ENCODE assay signal across 10 cellular contexts in genomic region chr1:12339410-12339809, GRCh38.
DNase-seq lines count a peak whose midpoint lies in the region; ATAC-seq and TF ChIP-seq lines count a peak whose summit lies in the region.
"Had no signal": no experiment of that assay in that cellular context is flagged by ENCODE, and none has a peak within 500 bp of the region (broad histone marks: within the 10 kb centered on the region; RNA-seq: fewer than 3 reads in every experiment).

No MANE protein-coding gene starts in this region.

- peak; percentile 54 for DNase-seq in GM23338 (ENCODE audit: low spot score)
- no peak for DNase-seq in ascending aorta (ENCODE audit: low spot score in 2 of 2)
- no peak for DNase-seq in right atrium auricular region (ENCODE audit: low spot score)
- no peak for DNase-seq in CD8-positive, alpha-beta T cell
- DNase-seq: activated naive CD4-positive, alpha-beta T cell treated with Interleukin-2 at 50 U/mL for 16 hours; stimulated activated CD4-positive, alpha-beta T cell treated with anti-CD3 and anti-CD28 coated beads, Interleukin-4, amount 100 ng/mL, for 24 hours had no signal

- TF ChIP-seq CTCF in GM23338 (conservative IDR thresholded peaks at IDR 0.05; ENCODE audit: low read depth in 2 of 2) (peak; percentile 29 to 44; a peak in 3 of 4 replicates), ascending aorta (IDR thresholded peaks at IDR 0.05) (peak in 1 of 3 experiments; percentile 14), right atrium auricular region (IDR thresholded peaks at IDR 0.05) (no peak)
- no peak for TF ChIP-seq CTCF in CD8-positive, alpha-beta T cell (IDR thresholded peaks at IDR 0.05)

- POLR2A ChIA-PET in CD8-positive, alpha-beta T cell (lab: Charles Lee): no interaction called here

- CTCF ChIA-PET in CD8-positive, alpha-beta T cell (lab: Charles Lee): interaction anchor here (1.2 kb wide), 1 partner anchor 41 kb away, joined by 3 read pairs; no protein-coding TSS in a partner anchor

- no peaks in the 10 kb centered on the region for H3K9me3 ChIP-seq in ascending aorta
- H3K9me3 ChIP-seq in right atrium auricular region: no peaks in the 10 kb centered on the region
- H3K9me3 ChIP-seq in skeletal muscle tissue (ENCODE audit: control insufficient read depth in 3 of 3, low read length in 3 of 3): no peaks in the 10 kb centered on the region
- no peaks in the 10 kb centered on the region for H3K9me3 ChIP-seq in CD8-positive, alpha-beta T cell (ENCODE audit: low read length)

- peaks cover 23% of the 10 kb centered on the region for H3K4me1 Mint-ChIP-seq in GM23338
- peaks cover 44% of the 10 kb centered on the region for H3K4me1 Mint-ChIP-seq in CD8-positive, alpha-beta T cell (ENCODE audit: low read depth)

- H3K9ac ChIP-seq in skeletal muscle tissue (ENCODE audit: low read depth in 1 of 3, low read length in 3 of 3): no peak overlapping the region

- H3K36me3 ChIP-seq in GM23338 (ENCODE audit: insufficient read depth) (peaks cover under 1% of the 10 kb centered on the region; the same call in 1 of the 2 replicates), ascending aorta (peaks cover 4 to 30% of the 10 kb centered on the region in 2 donors), right atrium auricular region (peaks cover 23% of the 10 kb centered on the region), skeletal muscle tissue (ENCODE audit: control insufficient read depth in 3 of 3, insufficient read depth in 3 of 3, low read length in 3 of 3) (peaks cover 4 to 19% (median 5%) of the 10 kb centered on the region in 3 donors)
- H3K36me3 ChIP-seq in CD8-positive, alpha-beta T cell (ENCODE audit: insufficient read depth, low read length): peaks cover 5% of the 10 kb centered on the region

- H3K9me3 Mint-ChIP-seq in GM23338: no peaks in the 10 kb centered on the region
- H3K9me3 Mint-ChIP-seq in CD8-positive, alpha-beta T cell: no peaks in the 10 kb centered on the region

- H3K27ac ChIP-seq in GM23338 (ENCODE audit: low read depth) (no peak overlapping the region), ascending aorta (peak overlapping the region; percentile 31 to 70), right atrium auricular region (peak overlapping the region; percentile 57 to 82), skeletal muscle tissue (ENCODE audit: low read depth, low read length) (peak overlapping the region; percentile 50)
- no peak overlapping the region for H3K27ac ChIP-seq in CD8-positive, alpha-beta T cell (ENCODE audit: low read depth, low read length)

- intact Hi-C loops in ascending aorta (cut with DNase I): no loop called here
- intact Hi-C loops in CD8-positive, alpha-beta T cell (cut with DNase I, micrococcal nuclease): no loop called here

- peak; percentile 79 for ATAC-seq in GM23338
- no peak for ATAC-seq in GM19467 (IDR thresholded peaks at IDR 0.05; ENCODE audit: unreplicated experiment)
- ATAC-seq in CD8-positive, alpha-beta T cell: no peak
- no peak for ATAC-seq in GM18858 (IDR thresholded peaks at IDR 0.05; ENCODE audit: unreplicated experiment)
- ATAC-seq in GM18861 (IDR thresholded peaks at IDR 0.05; ENCODE audit: unreplicated experiment): no peak

- no peak overlapping the region for H3K27ac Mint-ChIP-seq in GM23338
- H3K27ac Mint-ChIP-seq in CD8-positive, alpha-beta T cell: no peak overlapping the region

- no peak overlapping the region for H3K4me3 Mint-ChIP-seq in GM23338
- H3K4me3 Mint-ChIP-seq in CD8-positive, alpha-beta T cell: no peak overlapping the region

- H3K27me3 ChIP-seq in GM23338 (ENCODE audit: insufficient read depth) (no peaks in the 10 kb centered on the region), ascending aorta (no peaks in the 10 kb centered on the region), right atrium auricular region (no peaks in the 10 kb centered on the region), skeletal muscle tissue (ENCODE audit: control insufficient read depth in 3 of 3, insufficient read depth in 3 of 3, low read length in 3 of 3) (no peaks in the 10 kb centered on the region)
- no peaks in the 10 kb centered on the region for H3K27me3 ChIP-seq in CD8-positive, alpha-beta T cell (ENCODE audit: insufficient read depth, low read length)

- H3K79me2 ChIP-seq in GM23338 (replicated peaks; ENCODE audit: insufficient read depth): no peaks in the 10 kb centered on the region

- H3F3A ChIP-seq in GM23338 (replicated peaks; ENCODE audit: low read depth): no peaks in the 10 kb centered on the region

- H3K4me1 ChIP-seq in GM23338 (ENCODE audit: insufficient read depth): 0 out of 2 replicates have a peak, but pooled peaks cover 6% of the 10 kb centered on the region
- H3K4me1 ChIP-seq in ascending aorta: peaks cover 12 to 39% of the 10 kb centered on the region in 2 donors
- peaks cover 0 to 84% of the 10 kb centered on the region in 2 donors for H3K4me1 ChIP-seq in right atrium auricular region
- H3K4me1 ChIP-seq in skeletal muscle tissue (ENCODE audit: control insufficient read depth in 3 of 3, insufficient read depth in 3 of 3, low read length in 3 of 3): peaks cover 37 to 47% (median 47%) of the 10 kb centered on the region in 3 donors
- peaks cover 27% of the 10 kb centered on the region for H3K4me1 ChIP-seq in CD8-positive, alpha-beta T cell (ENCODE audit: insufficient read depth, low read length)

- no peaks in the 10 kb centered on the region for H4K20me1 ChIP-seq in GM23338 (replicated peaks; ENCODE audit: insufficient read depth)

- H3K4me2 ChIP-seq in GM23338: no peak overlapping the region; the same call in 1 of the 2 replicates

- peaks cover 9% of the 10 kb centered on the region; the same call in 2 of the 3 replicates for H3K36me3 Mint-ChIP-seq in GM23338 (ENCODE audit: low read depth)
- peaks cover 53% of the 10 kb centered on the region for H3K36me3 Mint-ChIP-seq in CD8-positive, alpha-beta T cell

- H3K4me3 ChIP-seq in GM23338: no peak overlapping the region
- no peak overlapping the region for H3K4me3 ChIP-seq in ascending aorta
- no peak overlapping the region for H3K4me3 ChIP-seq in right atrium auricular region
- no peak overlapping the region for H3K4me3 ChIP-seq in skeletal muscle tissue (ENCODE audit: low read length in 3 of 3)
- no peak overlapping the region for H3K4me3 ChIP-seq in CD8-positive, alpha-beta T cell (ENCODE audit: low read depth, low read length)

- H3K9me2 ChIP-seq in GM23338 (ENCODE audit: insufficient read depth): no peaks in the 10 kb centered on the region

- H2AFZ ChIP-seq in GM23338: no peak overlapping the region

- H3K27me3 Mint-ChIP-seq in GM23338 (ENCODE audit: insufficient read depth, low read depth, poor library complexity): no peaks in the 10 kb centered on the region
- H3K27me3 Mint-ChIP-seq in CD8-positive, alpha-beta T cell (ENCODE audit: low read depth): no peaks in the 10 kb centered on the region

TF ChIP-seq in GM23338, 12 proteins besides CTCF, POLR2A, EP300 and RAD21 (continues in another document):
- no peak for TF ChIP-seq EZH2phosphoT487 (IDR thresholded peaks at IDR 0.05; ENCODE audit: unreplicated experiment)
- no peak for TF ChIP-seq ZNF114 (CRISPR knock-in tag; IDR thresholded peaks at IDR 0.05)
- TF ChIP-seq NANOG (IDR thresholded peaks at IDR 0.05; ENCODE audit: borderline replicate concordance): no peak
- no peak for TF ChIP-seq POLR2AphosphoS5 (IDR thresholded peaks at IDR 0.05; ENCODE audit: low read depth)
- TF ChIP-seq STAT1 (IDR thresholded peaks at IDR 0.05; ENCODE audit: unreplicated experiment): no peak
- TF ChIP-seq EZH2 (IDR thresholded peaks at IDR 0.05; ENCODE audit: low read depth, unreplicated experiment): no peak
- no peak for TF ChIP-seq CREB1 (CRISPR knock-in tag; IDR thresholded peaks at IDR 0.05; ENCODE audit: low read depth)
- TF ChIP-seq JUNB (IDR thresholded peaks at IDR 0.05; ENCODE audit: unreplicated experiment): no peak
- no peak for TF ChIP-seq ZNF331 (CRISPR knock-in tag; IDR thresholded peaks at IDR 0.05; ENCODE audit: low read depth)
- TF ChIP-seq REST (IDR thresholded peaks at IDR 0.05; ENCODE audit: unreplicated experiment): no peak

Comparison
In these comparisons a context has a peak if more than half of its experiments do, and no peak if none do; other contexts are left out.
1. H3K27ac ChIP-seq: peak in ascending aorta (2 of 2), right atrium auricular region (2 of 2) and skeletal muscle tissue (single experiment); none in GM23338 (single experiment) and CD8-positive, alpha-beta T cell (single experiment).
2. CTCF ChIP-seq: peak in GM23338 (2 of 2); none in right atrium auricular region (0 of 2) and CD8-positive, alpha-beta T cell (single experiment).